In genomic region chr20:4633780-4634179, GRCh38 we compare ENCODE assay signal across 13 cellular contexts. TPM values are rescaled to one million over a fixed set of nuclear protein-coding genes. Genes with fewer than 3 reads are reported as not detected.
DNase-seq lines count a peak whose midpoint lies in the region; ATAC-seq and TF ChIP-seq lines count a peak whose summit lies in the region.
"Had no signal": no experiment of that assay in that cellular context is flagged by ENCODE, and none has a peak within 500 bp of the region (broad histone marks: within the 10 kb centered on the region; RNA-seq: fewer than 3 reads in every experiment).

No MANE protein-coding gene starts in this region.

- no peak overlapping the region for H3K27ac ChIP-seq in mesendoderm (ENCODE audit: low read depth, low read length)
- H3K27ac ChIP-seq: esophagus muscularis mucosa, suprapubic skin had no signal

- no peak for ATAC-seq in GM21390 (IDR thresholded peaks at IDR 0.05; ENCODE audit: unreplicated experiment)
- ATAC-seq in HG03439 (IDR thresholded peaks at IDR 0.05; ENCODE audit: unreplicated experiment), result no peak

- no peak overlapping the region for H3K18ac ChIP-seq in mesendoderm (ENCODE audit: low read length)

- H3K4me3 ChIP-seq in cardiac fibroblast (replicated peaks in 1 of 2; ENCODE audit: low read depth in 2 of 2, low read length in 2 of 2) (no peak overlapping the region), mesendoderm (ENCODE audit: low read length) (no peak overlapping the region)
- H3K4me3 ChIP-seq: esophagus muscularis mucosa, suprapubic skin had no signal

- no peak overlapping the region for H2AK5ac ChIP-seq in mesendoderm (ENCODE audit: low read length)

- H3K36me3 ChIP-seq in mesendoderm (ENCODE audit: control insufficient read depth, insufficient read depth, low read length), result no peaks in the 10 kb centered on the region
- H3K36me3 ChIP-seq: esophagus muscularis mucosa, suprapubic skin had no signal

- no peak overlapping the region for H3K56ac ChIP-seq in mesendoderm (ENCODE audit: low read length)

- no peak overlapping the region for H4K5ac ChIP-seq in mesendoderm (ENCODE audit: low read length)

- H4K8ac ChIP-seq in mesendoderm (ENCODE audit: low read depth, low read length), result no peak overlapping the region

- no peaks in the 10 kb centered on the region for H3K79me1 ChIP-seq in mesendoderm (ENCODE audit: low read length)

- H3K79me2 ChIP-seq in mesendoderm (ENCODE audit: control insufficient read depth, insufficient read depth, low read length), result no peaks in the 10 kb centered on the region

- H2BK15ac ChIP-seq in mesendoderm (replicated peaks; ENCODE audit: low read depth), result no peak overlapping the region

- no peak overlapping the region for H3K4me2 ChIP-seq in mesendoderm (ENCODE audit: low read length)

- TF ChIP-seq CTCF in AG09319 (IDR thresholded peaks at IDR 0.05; ENCODE audit: low read depth, low read length) (no peak), cardiac fibroblast (IDR thresholded peaks at IDR 0.05; ENCODE audit: low read depth, low read length) (no peak)

- no peaks in the 10 kb centered on the region for H3K4me1 ChIP-seq in mesendoderm (ENCODE audit: control insufficient read depth, low read depth, low read length)
- H3K4me1 ChIP-seq: suprapubic skin had no signal

- H2BK5ac ChIP-seq in mesendoderm (ENCODE audit: low read length), result no peak overlapping the region

- H3K23ac ChIP-seq in mesendoderm (ENCODE audit: low read length), result no peak overlapping the region

- no peak overlapping the region for H2BK120ac ChIP-seq in mesendoderm (ENCODE audit: low read depth, low read length)

- peak; percentile 59 for DNase-seq in AG09319 (ENCODE audit: extremely low read depth, low read depth)
- peak; percentile 88 for DNase-seq in LHCN-M2 (ENCODE audit: low read depth)
- peak; percentile 76 to 80 for DNase-seq in cardiac fibroblast (ENCODE audit: low read depth in 2 of 2)
- peak; percentile 72 for DNase-seq in mesendoderm
- DNase-seq in NCI-H2196 (lab: John Stamatoyannopoulos, UW; ENCODE audit: unreplicated experiment), result no peak
- DNase-seq in LoVo (ENCODE audit: low spot score), result no peak
- DNase-seq: activated CD4-positive, alpha-beta T cell treated with anti-CD3 and anti-CD28 coated beads, Interleukin-2, amount 50 U/mL, for 48 hours; NCI-H146; RPMI8226 had no signal

- no CpG with 5 or more reads among the region's 4 CpGs for WGBS in mesendoderm (ENCODE audit: extremely low coverage, insufficient coverage, low lambda C conversion rate)

- H3K27me3 ChIP-seq in mesendoderm (ENCODE audit: insufficient read depth, low read length, poor library complexity), result no peaks in the 10 kb centered on the region
- H3K27me3 ChIP-seq: suprapubic skin had no signal

- no peak overlapping the region for H3K4ac ChIP-seq in mesendoderm (ENCODE audit: low read depth, low read length)

- H3K9ac ChIP-seq in mesendoderm (ENCODE audit: low read length), result no peak overlapping the region

RNA-seq across cellular contexts. Expression of gene PRNP, which starts 52.5 kb away (rescaled TPM):
- 101 and 113 TPM in 2 replicates for total RNA-seq in LHCN-M2 (2014; rRNA removed)
- 44.0 TPM for polyA plus RNA-seq in LHCN-M2 (2012)
- 27.3 TPM for polyA plus RNA-seq in mesendoderm (2013, experiment 1 of 2)
- polyA plus RNA-seq in mesendoderm (2013, experiment 2 of 2), result 28.4 TPM

Comparison
In these comparisons a context has a peak if more than half of its experiments do, and no peak if none do; other contexts are left out.
1. DNase-seq: peak in AG09319 (single experiment), LHCN-M2 (single experiment), cardiac fibroblast (2 of 2) and mesendoderm (single experiment); none in NCI-H2196 (single experiment) and LoVo (single experiment).